9 cellular contexts compared by ENCODE assay signal in the genomic region with DNA sequence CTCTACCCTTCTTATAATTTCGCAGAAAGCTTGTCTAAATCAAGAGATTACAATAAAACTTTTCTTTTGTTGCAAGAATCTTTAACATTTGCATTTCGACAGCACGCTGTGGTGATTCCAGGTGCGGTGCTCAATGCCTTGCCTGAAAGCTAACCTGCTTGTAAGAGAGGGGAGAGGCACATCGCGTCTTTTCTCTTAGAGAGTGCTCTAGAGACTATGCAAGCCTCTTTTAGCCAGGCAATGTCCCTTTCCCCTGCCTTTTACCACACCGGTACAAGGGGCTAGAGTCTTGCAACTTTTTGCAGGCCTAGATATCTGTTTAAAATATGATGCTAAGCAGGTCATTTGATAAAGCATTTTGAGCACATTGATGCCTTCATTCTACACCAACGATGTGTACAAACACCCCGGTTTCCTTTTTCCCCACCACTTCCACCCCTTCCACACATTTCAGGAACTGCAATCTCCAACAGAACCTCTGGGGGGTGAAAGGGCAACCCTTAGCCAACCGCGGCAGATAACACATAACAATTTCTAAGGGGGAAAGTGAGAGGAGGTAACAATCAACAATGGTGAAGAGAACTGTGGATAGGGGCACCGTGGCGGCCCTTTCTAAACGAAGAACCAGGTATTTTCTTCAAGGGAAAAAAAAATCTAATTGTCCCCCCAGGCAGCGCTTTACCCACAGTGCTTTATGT. TPM values are rescaled to one million over a fixed set of nuclear protein-coding genes. Genes with fewer than 3 reads are reported as not detected.
DNase-seq lines count a peak whose midpoint lies in the region; ATAC-seq, FAIRE-seq and TF ChIP-seq lines count a peak whose summit lies in the region.
"Had no signal": no experiment of that assay in that cellular context is flagged by ENCODE, and none has a peak within 500 bp of the region (broad histone marks: within the 10 kb centered on the region; RNA-seq: fewer than 3 reads in every experiment).

No MANE protein-coding gene starts in this region.

- 27% methylated on average over 15 of the region's 15 CpGs for WGBS in liver

- TF ChIP-seq CTCF in bronchial epithelial cell (IDR thresholded peaks at IDR 0.05; ENCODE audit: insufficient read depth, low read length, severe bottlenecking) (peak; percentile 47), liver (IDR thresholded peaks at IDR 0.05; ENCODE audit: low read depth, low read length, missing input control) (peak; percentile 40)

- no peaks in the 10 kb centered on the region for H3K27me3 ChIP-seq in bronchial epithelial cell (ENCODE audit: control insufficient read depth, insufficient read depth, low read length)
- no peaks in the 10 kb centered on the region for H3K27me3 ChIP-seq in liver (ENCODE audit: control insufficient read depth in 4 of 4, insufficient read depth in 4 of 4, low read length in 3 of 4)
- H3K27me3 ChIP-seq: BLaER1 had no signal

- H3K36me3 ChIP-seq in bronchial epithelial cell (ENCODE audit: control insufficient read depth, insufficient read depth, low read length): no peaks in the 10 kb centered on the region
- H3K36me3 ChIP-seq in liver (ENCODE audit: control insufficient read depth in 4 of 4, insufficient read depth in 3 of 4, low read depth in 1 of 4, low read length in 3 of 4): no peaks in the 10 kb centered on the region
- H3K36me3 ChIP-seq: BLaER1 had no signal

- H3K4me3 ChIP-seq in bronchial epithelial cell (ENCODE audit: low read depth, low read length) (peak overlapping the region; percentile 48), liver (ENCODE audit: low read depth in 1 of 3, low read length in 3 of 3) (peak overlapping the region in 2 of 3 donors; percentile 69 to 83)
- H3K4me3 ChIP-seq: BLaER1 had no signal

- peak overlapping the region in 1 of 2 donors; percentile 19 for H3K9ac ChIP-seq in liver (ENCODE audit: low read depth in 1 of 2, low read length in 2 of 2)
- H3K9ac ChIP-seq: BLaER1 had no signal

- TF ChIP-seq RAD21 in liver (IDR thresholded peaks at IDR 0.05): peak in 1 of 2 donors; percentile 64

- DNase-seq in NCI-H446 (lab: John Stamatoyannopoulos, UW) (peak; percentile 17 to 40), NCI-H446 treated with DMSO at 0.1 percent for 48 hours (lab: John Stamatoyannopoulos, UW) (no peak), NCI-H510A (lab: John Stamatoyannopoulos, UW) (peak; percentile 59), bronchial epithelial cell (ENCODE audit: low read depth) (peak; percentile 46)
- no peak for DNase-seq in activated CD8-positive, alpha-beta memory T cell treated with anti-CD3 and anti-CD28 coated beads, Interleukin-2, amount 50 U/mL, for 4 hours

- H3K4me1 ChIP-seq in liver (ENCODE audit: control insufficient read depth in 4 of 4, insufficient read depth in 4 of 4, low read length in 3 of 4): peaks cover 0 to 18% (median 14%) of the 10 kb centered on the region in 4 donors
- H3K4me1 ChIP-seq: BLaER1 had no signal

- ATAC-seq in GM21723 (IDR thresholded peaks at IDR 0.05; ENCODE audit: unreplicated experiment) (no peak), GM21737 (IDR thresholded peaks at IDR 0.05; ENCODE audit: unreplicated experiment) (no peak)

- no peak for FAIRE-seq in bronchial epithelial cell (lab: Jason Lieb, UNC)

- H3K27ac ChIP-seq in liver (ENCODE audit: low read depth in 1 of 2, low read length in 2 of 2): peak overlapping the region; percentile 12 to 70
- H3K27ac ChIP-seq: BLaER1 had no signal

- H3K9me3 ChIP-seq in liver (ENCODE audit: control insufficient read depth in 4 of 4, low read length in 3 of 4): no peaks in the 10 kb centered on the region

TF ChIP-seq in liver, 16 proteins besides CTCF, POLR2A, EP300 and RAD21:
- TF ChIP-seq RXRA (IDR thresholded peaks at IDR 0.05): peak in 1 of 2 donors; percentile 16
- TF ChIP-seq, protein P1, sequence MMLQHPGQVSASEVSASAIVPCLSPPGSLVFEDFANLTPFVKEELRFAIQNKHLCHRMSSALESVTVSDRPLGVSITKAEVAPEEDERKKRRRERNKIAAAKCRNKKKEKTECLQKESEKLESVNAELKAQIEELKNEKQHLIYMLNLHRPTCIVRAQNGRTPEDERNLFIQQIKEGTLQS (IDR thresholded peaks at IDR 0.05): no peak

RNA-seq across cellular contexts. Expression of a gene that starts 1.3 kb away (rescaled TPM):
- total RNA-seq in bronchial epithelial cell (18.2 and 22.4 TPM in 2 replicates), liver (1 to 10 TPM; 1.2 to 3.0 TPM)
- polyA plus RNA-seq in liver: under 1 TPM; 0.39 to 0.56 TPM

Comparison
In these comparisons a context has a peak if more than half of its experiments do, and no peak if none do; other contexts are left out.
1. DNase-seq: peak in NCI-H446 (2 of 2), NCI-H510A (single experiment) and bronchial epithelial cell (single experiment); none in NCI-H446 treated with DMSO at 0.1 percent for 48 hours (single experiment) and activated CD8-positive, alpha-beta memory T cell treated with anti-CD3 and anti-CD28 coated beads, Interleukin-2, amount 50 U/mL, for 4 hours (single experiment).